2 cellular contexts compared by ENCODE assay signal in the genomic region with DNA sequence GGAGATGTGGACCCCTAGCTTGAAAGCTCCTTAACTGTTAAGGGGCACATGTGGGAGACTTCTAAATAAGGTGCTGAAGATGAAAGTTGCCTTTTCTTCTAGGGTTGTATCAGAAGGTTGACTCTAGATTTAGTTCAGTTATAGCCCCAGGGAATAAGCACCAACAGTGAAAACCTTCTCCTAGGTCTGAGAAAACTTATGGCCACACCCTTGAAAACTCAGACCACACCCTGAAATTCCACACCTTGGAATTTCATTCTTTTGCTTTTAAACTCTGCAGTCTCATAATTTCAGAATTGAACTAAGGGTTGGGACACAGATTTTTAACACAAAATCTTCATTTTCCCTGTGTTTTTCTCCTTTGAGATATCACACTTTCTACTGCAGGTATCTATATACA.
TF ChIP-seq lines count a peak whose summit lies in the region.

No MANE protein-coding gene starts in this region.

TF ChIP-seq in A549, 52 proteins besides CTCF, POLR2A, EP300 and RAD21:
- TF ChIP-seq HEYL (CRISPR knock-in tag; IDR thresholded peaks at IDR 0.05) (no peak), SREBF2 (IDR thresholded peaks at IDR 0.05) (no peak), MAFK (IDR thresholded peaks at IDR 0.05; ENCODE audit: partially characterized antibody) (no peak), POLR2AphosphoS2 (conservative IDR thresholded peaks at IDR 0.05; ENCODE audit: low read length) (no peak), ZSCAN20 (CRISPR knock-in tag; IDR thresholded peaks at IDR 0.05) (no peak), CHD2 (IDR thresholded peaks at IDR 0.05; ENCODE audit: low read length, partially characterized antibody) (no peak), KDM5A (IDR thresholded peaks at IDR 0.05) (no peak), MAZ (IDR thresholded peaks at IDR 0.05; ENCODE audit: borderline replicate concordance, low read depth, low read length) (no peak), HOXB5 (CRISPR knock-in tag; IDR thresholded peaks at IDR 0.05) (no peak), EHF (CRISPR knock-in tag; IDR thresholded peaks at IDR 0.05) (no peak), KDM1A (IDR thresholded peaks at IDR 0.05; ENCODE audit: low read depth) (no peak), FOSB (CRISPR knock-in tag; IDR thresholded peaks at IDR 0.05) (no peak), CBX8 (IDR thresholded peaks at IDR 0.05) (no peak)
- TF ChIP-seq, protein P1, sequence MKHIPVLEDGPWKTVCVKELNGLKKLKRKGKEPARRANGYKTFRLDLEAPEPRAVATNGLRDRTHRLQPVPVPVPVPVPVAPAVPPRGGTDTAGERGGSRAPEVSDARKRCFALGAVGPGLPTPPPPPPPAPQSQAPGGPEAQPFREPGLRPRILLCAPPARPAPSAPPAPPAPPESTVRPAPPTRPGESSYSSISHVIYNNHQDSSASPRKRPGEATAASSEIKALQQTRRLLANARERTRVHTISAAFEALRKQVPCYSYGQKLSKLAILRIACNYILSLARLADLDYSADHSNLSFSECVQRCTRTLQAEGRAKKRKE (CRISPR knock-in tag; IDR thresholded peaks at IDR 0.05; ENCODE audit: low read depth), result no peak
- TF ChIP-seq, protein P2, sequence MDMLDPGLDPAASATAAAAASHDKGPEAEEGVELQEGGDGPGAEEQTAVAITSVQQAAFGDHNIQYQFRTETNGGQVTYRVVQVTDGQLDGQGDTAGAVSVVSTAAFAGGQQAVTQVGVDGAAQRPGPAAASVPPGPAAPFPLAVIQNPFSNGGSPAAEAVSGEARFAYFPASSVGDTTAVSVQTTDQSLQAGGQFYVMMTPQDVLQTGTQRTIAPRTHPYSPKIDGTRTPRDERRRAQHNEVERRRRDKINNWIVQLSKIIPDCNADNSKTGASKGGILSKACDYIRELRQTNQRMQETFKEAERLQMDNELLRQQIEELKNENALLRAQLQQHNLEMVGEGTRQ (IDR thresholded peaks at IDR 0.05), result no peak
- TF ChIP-seq, protein P3, sequence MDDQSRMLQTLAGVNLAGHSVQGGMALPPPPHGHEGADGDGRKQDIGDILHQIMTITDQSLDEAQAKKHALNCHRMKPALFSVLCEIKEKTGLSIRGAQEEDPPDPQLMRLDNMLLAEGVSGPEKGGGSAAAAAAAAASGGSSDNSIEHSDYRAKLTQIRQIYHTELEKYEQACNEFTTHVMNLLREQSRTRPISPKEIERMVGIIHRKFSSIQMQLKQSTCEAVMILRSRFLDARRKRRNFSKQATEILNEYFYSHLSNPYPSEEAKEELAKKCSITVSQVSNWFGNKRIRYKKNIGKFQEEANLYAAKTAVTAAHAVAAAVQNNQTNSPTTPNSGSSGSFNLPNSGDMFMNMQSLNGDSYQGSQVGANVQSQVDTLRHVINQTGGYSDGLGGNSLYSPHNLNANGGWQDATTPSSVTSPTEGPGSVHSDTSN (IDR thresholded peaks at IDR 0.05), result no peak
- TF ChIP-seq, protein P4, sequence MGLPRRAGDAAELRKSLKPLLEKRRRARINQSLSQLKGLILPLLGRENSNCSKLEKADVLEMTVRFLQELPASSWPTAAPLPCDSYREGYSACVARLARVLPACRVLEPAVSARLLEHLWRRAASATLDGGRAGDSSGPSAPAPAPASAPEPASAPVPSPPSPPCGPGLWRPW (IDR thresholded peaks at IDR 0.05), result no peak
TF ChIP-seq in A549: peak in this region for 0.

TF ChIP-seq in IMR-90, 13 proteins besides CTCF, POLR2A, EP300 and RAD21:
- TF ChIP-seq SMC3 (IDR thresholded peaks at IDR 0.05; ENCODE audit: low read depth, low read length) (no peak), MAZ (IDR thresholded peaks at IDR 0.05; ENCODE audit: borderline replicate concordance, low read depth, low read length) (no peak), NFE2L2 (IDR thresholded peaks at IDR 0.05; ENCODE audit: low read depth, low read length) (no peak), BHLHE40 (IDR thresholded peaks at IDR 0.05; ENCODE audit: low read depth, low read length) (no peak), RFX5 (IDR thresholded peaks at IDR 0.05; ENCODE audit: low read depth, low read length) (no peak), MXI1 (IDR thresholded peaks at IDR 0.05; ENCODE audit: borderline replicate concordance, low read depth, low read length) (no peak), RCOR1 (IDR thresholded peaks at IDR 0.05; ENCODE audit: insufficient replicate concordance, low read length) (no peak), FOS (IDR thresholded peaks at IDR 0.05; ENCODE audit: low read depth, low read length) (no peak), MAFK (IDR thresholded peaks at IDR 0.05; ENCODE audit: low read depth, low read length) (no peak), CEBPB (IDR thresholded peaks at IDR 0.05; ENCODE audit: low read depth, low read length) (no peak), CHD1 (IDR thresholded peaks at IDR 0.05; ENCODE audit: low read depth, low read length) (no peak)
- TF ChIP-seq, protein P5, sequence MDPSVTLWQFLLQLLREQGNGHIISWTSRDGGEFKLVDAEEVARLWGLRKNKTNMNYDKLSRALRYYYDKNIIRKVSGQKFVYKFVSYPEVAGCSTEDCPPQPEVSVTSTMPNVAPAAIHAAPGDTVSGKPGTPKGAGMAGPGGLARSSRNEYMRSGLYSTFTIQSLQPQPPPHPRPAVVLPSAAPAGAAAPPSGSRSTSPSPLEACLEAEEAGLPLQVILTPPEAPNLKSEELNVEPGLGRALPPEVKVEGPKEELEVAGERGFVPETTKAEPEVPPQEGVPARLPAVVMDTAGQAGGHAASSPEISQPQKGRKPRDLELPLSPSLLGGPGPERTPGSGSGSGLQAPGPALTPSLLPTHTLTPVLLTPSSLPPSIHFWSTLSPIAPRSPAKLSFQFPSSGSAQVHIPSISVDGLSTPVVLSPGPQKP (IDR thresholded peaks at IDR 0.05; ENCODE audit: borderline replicate concordance, low read depth, low read length), result no peak
- TF ChIP-seq, protein P2 (IDR thresholded peaks at IDR 0.05; ENCODE audit: low read depth, low read length), result no peak
